Comparison of ENCODE assay signal across 9 cellular contexts in the genomic region with DNA sequence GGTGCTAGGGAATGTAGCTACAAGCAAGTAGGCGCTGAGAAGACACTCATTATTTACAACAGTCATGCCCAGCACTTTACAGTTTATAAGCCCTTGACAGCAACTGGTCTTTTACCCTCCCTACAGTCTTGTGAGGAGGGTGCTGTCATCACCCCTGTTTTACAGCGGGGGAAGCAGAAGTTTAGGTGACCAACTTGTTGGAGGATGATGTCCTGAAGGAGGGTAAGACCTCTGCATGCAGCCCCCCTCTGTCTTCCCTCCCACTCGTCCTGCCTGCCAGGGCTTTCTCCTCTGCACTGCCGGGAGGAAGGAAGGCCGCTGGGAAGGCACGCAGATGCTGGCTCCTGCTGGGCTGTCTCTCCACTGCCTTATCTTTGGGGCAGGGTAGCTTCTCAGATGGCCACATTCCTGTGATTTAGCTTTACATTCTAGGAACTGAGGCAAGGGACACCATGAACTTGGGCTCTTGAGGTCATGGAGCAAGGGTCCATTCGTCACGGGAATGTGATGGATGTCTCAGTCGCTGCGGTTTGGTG. TPM values are rescaled to one million over a fixed set of nuclear protein-coding genes. Genes with fewer than 3 reads are reported as not detected.
DNase-seq lines count a peak whose midpoint lies in the region; ATAC-seq and TF ChIP-seq lines count a peak whose summit lies in the region.
"Had no signal": no experiment of that assay in that cellular context is flagged by ENCODE, and none has a peak within 500 bp of the region (broad histone marks: within the 10 kb centered on the region; RNA-seq: fewer than 3 reads in every experiment).

No MANE protein-coding gene starts in this region.

- H3K4me1 ChIP-seq in CD8-positive, alpha-beta memory T cell (ENCODE audit: insufficient read depth, low read length) = no peaks in the 10 kb centered on the region
- peaks cover 51% of the 10 kb centered on the region for H3K4me1 ChIP-seq in adipocyte (ENCODE audit: control insufficient read depth, insufficient read depth, low read length)
- H3K4me1 ChIP-seq in heart left ventricle = peaks cover 0 to 41% (median 14%) of the 10 kb centered on the region in 12 donors

- no peaks in the 10 kb centered on the region for H3K36me3 ChIP-seq in CD8-positive, alpha-beta memory T cell (ENCODE audit: insufficient read depth, low read length)
- H3K36me3 ChIP-seq in adipocyte (ENCODE audit: control insufficient read depth, insufficient read depth, low read length, severe bottlenecking) = peaks cover 31% of the 10 kb centered on the region
- H3K36me3 ChIP-seq in heart left ventricle = peaks cover 0 to 16% (median 0%) of the 10 kb centered on the region in 9 donors

- peak overlapping the region in 6 of 7 donors; percentile 34 to 88 (median 70) for H3K4me3 Mint-ChIP-seq in CD8-positive, alpha-beta memory T cell
- H3K4me3 Mint-ChIP-seq in stimulated activated naive B cell treated with anti-CD40 and anti-IgM and Interleukin-4, amounts not matched to agents 10 μg/mL and 1 μg/mL and 100 μg/mL, for 72 hours = no peak overlapping the region
- H3K4me3 Mint-ChIP-seq in activated T-helper 2 cell treated with anti-CD3 and anti-CD28 coated beads, Interferon-gamma antibody, Interleukin-2, Interleukin-4, amounts not matched to agents 10 μg/mL and 5 μg/mL and 100 μg/mL, durations not matched to agents 14 hours and 24 hours and 36 hours (ENCODE audit: low read depth) = no peak overlapping the region

- peak overlapping the region; percentile 99 for H3K9ac ChIP-seq in adipocyte (ENCODE audit: low read length)

- H3K9me3 ChIP-seq in CD8-positive, alpha-beta memory T cell (ENCODE audit: low read length) = peaks cover 4% of the 10 kb centered on the region
- H3K9me3 ChIP-seq in adipocyte (ENCODE audit: control insufficient read depth, low read length) = peaks cover 27% of the 10 kb centered on the region
- H3K9me3 ChIP-seq in heart left ventricle = peaks cover 0 to 37% (median 18%) of the 10 kb centered on the region in 12 donors

- peak in 1 of 12 donors; percentile 6 for TF ChIP-seq CTCF in heart left ventricle (IDR thresholded peaks at IDR 0.05)

- peaks cover 15 to 17% (median 15%) of the 10 kb centered on the region in 3 donors for H3K4me1 Mint-ChIP-seq in CD8-positive, alpha-beta memory T cell
- peaks cover 4 to 10% of the 10 kb centered on the region in 2 donors for H3K4me1 Mint-ChIP-seq in stimulated activated naive B cell treated with anti-CD40 and anti-IgM and Interleukin-4, amounts not matched to agents 10 μg/mL and 1 μg/mL and 100 μg/mL, for 72 hours
- H3K4me1 Mint-ChIP-seq in activated T-helper 2 cell treated with anti-CD3 and anti-CD28 coated beads, Interferon-gamma antibody, Interleukin-2, Interleukin-4, amounts not matched to agents 10 μg/mL and 5 μg/mL and 100 μg/mL, durations not matched to agents 14 hours and 24 hours and 36 hours (ENCODE audit: low read depth) = peaks cover 10% of the 10 kb centered on the region

- WGBS in heart left ventricle, 4 donors = 30 to 60% (median 41%) methylated on average over 5 to 10 of the region's 10 CpGs

- DNase-seq in CD8-positive, alpha-beta memory T cell = no peak
- DNase-seq in adipocyte (ENCODE audit: low read depth) (peak; percentile 22), heart left ventricle (peak in 4 of 5 donors; percentile 40 to 53 (median 43)), retina (peak; percentile 18)
- no peak for DNase-seq in stimulated activated naive B cell treated with anti-CD40 and anti-IgM and Interleukin-4, amounts not matched to agents 10 μg/mL and 1 μg/mL and 100 μg/mL, for 72 hours
- DNase-seq in activated T-helper 2 cell treated with anti-CD3 and anti-CD28 coated beads, Interferon-gamma antibody, Interleukin-2, Interleukin-4, amounts not matched to agents 10 μg/mL and 5 μg/mL and 100 μg/mL, durations not matched to agents 14 hours and 24 hours and 36 hours (ENCODE audit: low spot score) = no peak
- DNase-seq: NCI-H446 treated with DMSO at 0.1 percent for 48 hours had no signal

- intact Hi-C loops in heart left ventricle (cut with DNase I) = loop anchor here in 4 of 10 donors (5.0 kb wide), 4 partner anchors 61 to 121 kb away; no protein-coding TSS in a partner anchor
- intact Hi-C loops in activated T-helper 2 cell treated with anti-CD3 and anti-CD28 coated beads, Interferon-gamma antibody, Interleukin-2, Interleukin-4, amounts not matched to agents 10 μg/mL and 5 μg/mL and 100 μg/mL, durations not matched to agents 14 hours and 24 hours and 36 hours (cut with micrococcal nuclease) = no loop called here

- peak overlapping the region in 2 of 8 donors; percentile 13 to 57 for H3K27ac Mint-ChIP-seq in CD8-positive, alpha-beta memory T cell
- no peak overlapping the region for H3K27ac Mint-ChIP-seq in stimulated activated naive B cell treated with anti-CD40 and anti-IgM and Interleukin-4, amounts not matched to agents 10 μg/mL and 1 μg/mL and 100 μg/mL, for 72 hours
- H3K27ac Mint-ChIP-seq in activated T-helper 2 cell treated with anti-CD3 and anti-CD28 coated beads, Interferon-gamma antibody, Interleukin-2, Interleukin-4, amounts not matched to agents 10 μg/mL and 5 μg/mL and 100 μg/mL, durations not matched to agents 14 hours and 24 hours and 36 hours = no peak overlapping the region

- TF ChIP-seq POLR2A in heart left ventricle (IDR thresholded peaks at IDR 0.05) = no peak

- ATAC-seq in heart left ventricle (peak in 2 of 4 donors; percentile 16 to 55), esophagus mucosa (no peak), HG03095 (IDR thresholded peaks at IDR 0.05; ENCODE audit: unreplicated experiment) (no peak)
- no peak for ATAC-seq in stimulated activated naive B cell treated with anti-CD40 and anti-IgM and Interleukin-4, amounts not matched to agents 10 μg/mL and 1 μg/mL and 100 μg/mL, for 72 hours (replicated peaks)

- CTCF ChIA-PET in CD8-positive, alpha-beta memory T cell (lab: Charles Lee) = interaction anchor here (1.0 to 1.4 kb wide), 2 partner anchors 38 to 300 kb away, joined by 3 read pairs; no protein-coding TSS in a partner anchor

- peak overlapping the region; percentile 41 for H3K27ac ChIP-seq in CD8-positive, alpha-beta memory T cell (ENCODE audit: low read depth, low read length)
- H3K27ac ChIP-seq in heart left ventricle = peak overlapping the region; percentile 82 to 96 (median 92)

- H3K36me3 Mint-ChIP-seq in CD8-positive, alpha-beta memory T cell = peaks cover 0 to 37% (median 2%) of the 10 kb centered on the region in 3 donors
- peaks cover 14 to 18% of the 10 kb centered on the region in 2 donors for H3K36me3 Mint-ChIP-seq in stimulated activated naive B cell treated with anti-CD40 and anti-IgM and Interleukin-4, amounts not matched to agents 10 μg/mL and 1 μg/mL and 100 μg/mL, for 72 hours
- H3K36me3 Mint-ChIP-seq in activated T-helper 2 cell treated with anti-CD3 and anti-CD28 coated beads, Interferon-gamma antibody, Interleukin-2, Interleukin-4, amounts not matched to agents 10 μg/mL and 5 μg/mL and 100 μg/mL, durations not matched to agents 14 hours and 24 hours and 36 hours (ENCODE audit: low read depth) = peaks cover 26% of the 10 kb centered on the region

- POLR2A ChIA-PET in CD8-positive, alpha-beta memory T cell (lab: Charles Lee) = no interaction called here

- H3K4me3 ChIP-seq in CD8-positive, alpha-beta memory T cell (ENCODE audit: low read length) = no peak overlapping the region
- H3K4me3 ChIP-seq in adipocyte (ENCODE audit: low read length) = peak overlapping the region; percentile 97
- peak overlapping the region; percentile 43 to 90 (median 76) for H3K4me3 ChIP-seq in heart left ventricle

- H3K27me3 ChIP-seq in CD8-positive, alpha-beta memory T cell (ENCODE audit: insufficient read depth, low read length, poor library complexity, severe bottlenecking) = no peaks in the 10 kb centered on the region
- H3K27me3 ChIP-seq in adipocyte (replicated peaks; ENCODE audit: control insufficient read depth, insufficient read depth, low read length) = no peaks in the 10 kb centered on the region
- no peaks in the 10 kb centered on the region for H3K27me3 ChIP-seq in heart left ventricle

- peaks cover 31 to 51% (median 38%) of the 10 kb centered on the region in 5 donors for H3K9me3 Mint-ChIP-seq in CD8-positive, alpha-beta memory T cell
- H3K9me3 Mint-ChIP-seq in stimulated activated naive B cell treated with anti-CD40 and anti-IgM and Interleukin-4, amounts not matched to agents 10 μg/mL and 1 μg/mL and 100 μg/mL, for 72 hours = peaks cover 31 to 35% of the 10 kb centered on the region in 2 donors
- H3K9me3 Mint-ChIP-seq in activated T-helper 2 cell treated with anti-CD3 and anti-CD28 coated beads, Interferon-gamma antibody, Interleukin-2, Interleukin-4, amounts not matched to agents 10 μg/mL and 5 μg/mL and 100 μg/mL, durations not matched to agents 14 hours and 24 hours and 36 hours = peaks cover 60% of the 10 kb centered on the region

- peaks cover 38 to 40% of the 10 kb centered on the region in 2 donors for H3K27me3 Mint-ChIP-seq in CD8-positive, alpha-beta memory T cell
- peaks cover 62 to 70% of the 10 kb centered on the region in 2 donors for H3K27me3 Mint-ChIP-seq in stimulated activated naive B cell treated with anti-CD40 and anti-IgM and Interleukin-4, amounts not matched to agents 10 μg/mL and 1 μg/mL and 100 μg/mL, for 72 hours
- peaks cover 38% of the 10 kb centered on the region for H3K27me3 Mint-ChIP-seq in activated T-helper 2 cell treated with anti-CD3 and anti-CD28 coated beads, Interferon-gamma antibody, Interleukin-2, Interleukin-4, amounts not matched to agents 10 μg/mL and 5 μg/mL and 100 μg/mL, durations not matched to agents 14 hours and 24 hours and 36 hours (ENCODE audit: low read depth)

RNA-seq across cellular contexts. Expression of gene IL1R1, which starts 1.0 kb away (rescaled TPM):
- 1 to 10 TPM; 3.7 TPM for total RNA-seq in CD8-positive, alpha-beta memory T cell
- 0.30 TPM for polyA plus RNA-seq in CD8-positive, alpha-beta memory T cell
- total RNA-seq in heart left ventricle (10 to 100 TPM; 10.9 to 49.0 (median 19.6) TPM), esophagus mucosa (19.1 TPM)
- 10 to 100 TPM; 12.8 to 25.7 TPM for polyA plus RNA-seq in heart left ventricle
- 0.48 and 0.52 TPM in 2 replicates for total RNA-seq in activated T-helper 2 cell treated with anti-CD3 and anti-CD28 coated beads, Interferon-gamma antibody, Interleukin-2, Interleukin-4, amounts not matched to agents 10 μg/mL and 5 μg/mL and 100 μg/mL, durations not matched to agents 14 hours and 24 hours and 36 hours

RNA-seq across cellular contexts. Expression of gene IL1RL2, which starts 43.3 kb away (rescaled TPM):
- total RNA-seq in CD8-positive, alpha-beta memory T cell = under 1 TPM; 0.13 to 0.33 TPM
- not detected for polyA plus RNA-seq in CD8-positive, alpha-beta memory T cell
- total RNA-seq in heart left ventricle = under 1 TPM in 5 of 9 donors, not detected in 4; 0.30 to 0.75 (median 0.56) TPM
- under 1 TPM in 1 of 2 donors, not detected in 1; 0.22 TPM for polyA plus RNA-seq in heart left ventricle
- total RNA-seq in esophagus mucosa = 8.1 TPM
- total RNA-seq in activated T-helper 2 cell treated with anti-CD3 and anti-CD28 coated beads, Interferon-gamma antibody, Interleukin-2, Interleukin-4, amounts not matched to agents 10 μg/mL and 5 μg/mL and 100 μg/mL, durations not matched to agents 14 hours and 24 hours and 36 hours = not detected in 2 replicates

Comparison
In these comparisons a context has a peak if more than half of its experiments do, and no peak if none do; other contexts are left out.
1. DNase-seq: peak in adipocyte (single experiment), heart left ventricle (4 of 5) and retina (single experiment); none in CD8-positive, alpha-beta memory T cell (0 of 5), stimulated activated naive B cell treated with anti-CD40 and anti-IgM and Interleukin-4, amounts not matched to agents 10 μg/mL and 1 μg/mL and 100 μg/mL, for 72 hours (single experiment) and activated T-helper 2 cell treated with anti-CD3 and anti-CD28 coated beads, Interferon-gamma antibody, Interleukin-2, Interleukin-4, amounts not matched to agents 10 μg/mL and 5 μg/mL and 100 μg/mL, durations not matched to agents 14 hours and 24 hours and 36 hours (single experiment).
2. H3K4me3 Mint-ChIP-seq: peak in CD8-positive, alpha-beta memory T cell (6 of 7); none in stimulated activated naive B cell treated with anti-CD40 and anti-IgM and Interleukin-4, amounts not matched to agents 10 μg/mL and 1 μg/mL and 100 μg/mL, for 72 hours (0 of 2) and activated T-helper 2 cell treated with anti-CD3 and anti-CD28 coated beads, Interferon-gamma antibody, Interleukin-2, Interleukin-4, amounts not matched to agents 10 μg/mL and 5 μg/mL and 100 μg/mL, durations not matched to agents 14 hours and 24 hours and 36 hours (single experiment).